ENCODE assay signal across 10 cellular contexts in the genomic region with DNA sequence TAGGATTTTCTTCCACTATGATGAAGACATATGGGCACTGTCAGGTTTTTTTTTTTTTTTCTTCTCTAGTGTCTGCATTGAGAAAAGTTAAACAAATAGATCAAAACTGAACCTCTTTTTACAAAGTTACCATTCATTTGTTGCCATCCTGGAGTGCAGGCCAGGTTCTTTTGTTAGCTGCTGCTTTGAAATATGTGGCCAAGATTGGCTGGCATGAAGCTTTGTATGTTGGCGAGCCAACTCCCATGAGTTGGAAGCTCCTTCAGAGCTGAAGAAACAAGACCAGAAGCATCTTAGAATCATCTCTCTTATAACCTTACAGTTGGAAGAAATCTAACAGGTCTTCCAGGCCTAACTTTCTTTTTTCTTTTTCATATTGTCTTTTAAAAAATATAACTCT.
"Had no signal": no experiment of that assay in that cellular context is flagged by ENCODE, and none has a peak within 500 bp of the region (broad histone marks: within the 10 kb centered on the region; RNA-seq: fewer than 3 reads in every experiment).

No MANE protein-coding gene starts in this region.

- H3K4me3 ChIP-seq: GM23248, HAP-1 had no signal

- H3K4me1 Mint-ChIP-seq: IgD-negative memory B cell had no signal

- H3K4me1 ChIP-seq: HAP-1 had no signal

- DNase-seq: GM23248, GOT3, H7, HFFc6, KBM-7 had no signal

- H3K9me3 ChIP-seq: HAP-1 had no signal

- H3K27me3 Mint-ChIP-seq: IgD-negative memory B cell had no signal

- H3K27ac Mint-ChIP-seq: HFFc6, IgD-negative memory B cell had no signal

- H3K9me3 Mint-ChIP-seq: HFFc6 had no signal

- H3K4me3 Mint-ChIP-seq: HFFc6, IgD-negative memory B cell had no signal

- H3K27ac ChIP-seq: GM23248, HL-60 had no signal

- ATAC-seq: HCT116, HepG2 had no signal

- H3K36me3 ChIP-seq: HAP-1 had no signal
